19 cellular contexts compared by ENCODE assay signal in genomic region chr6:105388392-105388791, GRCh38. TPM values are rescaled to one million over a fixed set of nuclear protein-coding genes. Genes with fewer than 3 reads are reported as not detected.
A peak's percentile ranks its signal among the peaks of the same experiment; 100 is the strongest.
DNase-seq lines count a peak whose midpoint lies in the region; ATAC-seq and TF ChIP-seq lines count a peak whose summit lies in the region.
"Had no signal": no experiment of that assay in that cellular context is flagged by ENCODE, and none has a peak within 500 bp of the region (broad histone marks: within the 10 kb centered on the region; RNA-seq: fewer than 3 reads in every experiment).

No MANE protein-coding gene starts in this region.

- DNase-seq in LoVo (ENCODE audit: low spot score): peak; percentile 66
- DNase-seq in adipocyte (ENCODE audit: low read depth): no peak
- no peak for DNase-seq in left lung
- DNase-seq in mesenchymal stem cell: no peak
- no peak for DNase-seq in activated CD8-positive, alpha-beta T cell treated with anti-CD3 and anti-CD28 coated beads, Interleukin-2, amount 10 ng/mL, durations not matched to agents 7 days and 5 days
- no peak for DNase-seq in kidney glomerular epithelial cell (lab: John Stamatoyannopoulos, UW)
- DNase-seq: CD4-positive, alpha-beta T cell; DND-41; GF-D8; IMR-90; NCI-H1105 treated with DMSO at 0.1 percent for 48 hours; NCI-H1694 treated with DMSO at 0.1 percent for 48 hours; NCI-H2107; NCI-H226; NCI-H524 treated with DMSO at 0.1 percent for 48 hours; SHP77 treated with DMSO at 0.1 percent for 48 hours had no signal

- H2BK15ac ChIP-seq in mesenchymal stem cell (ENCODE audit: low read depth, poor library complexity, severe bottlenecking): no peak overlapping the region

- H3K27ac ChIP-seq in left lung (peak overlapping the region in 1 of 2 donors; percentile 23), mesenchymal stem cell (ENCODE audit: low read length, poor library complexity, severe bottlenecking) (no peak overlapping the region)

- H2AK5ac ChIP-seq in mesenchymal stem cell (ENCODE audit: low read length, severe bottlenecking): no peak overlapping the region

- no peak overlapping the region for H3K18ac ChIP-seq in mesenchymal stem cell (ENCODE audit: low read depth in 1 of 2, low read length in 2 of 2)

- H3K4me3 Mint-ChIP-seq in activated CD8-positive, alpha-beta T cell treated with anti-CD3 and anti-CD28 coated beads, Interleukin-2, amount 10 ng/mL, durations not matched to agents 7 days and 5 days: no peak overlapping the region
- H3K4me3 Mint-ChIP-seq: B cell; CD4-positive, alpha-beta T cell had no signal

- H2BK120ac ChIP-seq in mesenchymal stem cell (ENCODE audit: low read depth, low read length): no peak overlapping the region

- H3K4ac ChIP-seq in mesenchymal stem cell (ENCODE audit: low read depth in 1 of 2, low read length in 2 of 2): no peak overlapping the region

- intact Hi-C loops in left lung (cut with DNase I): no loop called here

- no peak overlapping the region for H4K8ac ChIP-seq in mesenchymal stem cell (ENCODE audit: low read length)

- no peak for TF ChIP-seq CTCF in left lung (IDR thresholded peaks at IDR 0.05)

- no peak overlapping the region for H2BK12ac ChIP-seq in mesenchymal stem cell (ENCODE audit: low read length in 2 of 2)

- H2AFZ ChIP-seq in mesenchymal stem cell (ENCODE audit: low read depth, low read length): no peak overlapping the region

- H3K4me1 Mint-ChIP-seq in activated CD8-positive, alpha-beta T cell treated with anti-CD3 and anti-CD28 coated beads, Interleukin-2, amount 10 ng/mL, durations not matched to agents 7 days and 5 days (ENCODE audit: low read depth): peaks cover 9% of the 10 kb centered on the region
- H3K4me1 Mint-ChIP-seq: B cell had no signal

- no peaks in the 10 kb centered on the region for H3K27me3 Mint-ChIP-seq in activated CD8-positive, alpha-beta T cell treated with anti-CD3 and anti-CD28 coated beads, Interleukin-2, amount 10 ng/mL, durations not matched to agents 7 days and 5 days (ENCODE audit: low read depth)
- H3K27me3 Mint-ChIP-seq: B cell; CD4-positive, alpha-beta T cell had no signal

- no peak overlapping the region for H3K14ac ChIP-seq in mesenchymal stem cell (ENCODE audit: low read length in 2 of 2)

- H3K36me3 ChIP-seq in adipocyte (ENCODE audit: control insufficient read depth, insufficient read depth, low read length, severe bottlenecking) (peaks cover 23% of the 10 kb centered on the region), left lung (peaks cover 0 to 8% of the 10 kb centered on the region in 2 donors), mesenchymal stem cell (ENCODE audit: control insufficient read depth in 1 of 2, insufficient read depth in 2 of 2, low read depth in 1 of 2, low read length in 2 of 2) (peaks cover 5 to 21% of the 10 kb centered on the region in 2 experiments)

- H3K9ac ChIP-seq in adipocyte (ENCODE audit: low read length) (no peak overlapping the region), mesenchymal stem cell (ENCODE audit: low read length) (no peak overlapping the region)

- no peaks in the 10 kb centered on the region for H3K9me3 Mint-ChIP-seq in activated CD8-positive, alpha-beta T cell treated with anti-CD3 and anti-CD28 coated beads, Interleukin-2, amount 10 ng/mL, durations not matched to agents 7 days and 5 days (ENCODE audit: insufficient read depth)
- H3K9me3 Mint-ChIP-seq: CD4-positive, alpha-beta T cell had no signal

- H3K23ac ChIP-seq in mesenchymal stem cell (ENCODE audit: low read length in 2 of 2): no peak overlapping the region

- no peak overlapping the region for H2BK5ac ChIP-seq in mesenchymal stem cell (ENCODE audit: low read depth, low read length, poor library complexity, severe bottlenecking)

- no peak overlapping the region for H4K91ac ChIP-seq in mesenchymal stem cell (ENCODE audit: low read length)

- CTCF ChIA-PET in activated CD8-positive, alpha-beta T cell treated with anti-CD3 and anti-CD28 coated beads, Interleukin-2, amount 10 ng/mL, durations not matched to agents 7 days and 5 days (lab: Charles Lee): interaction anchor here (1.0 to 1.5 kb wide), 2 partner anchors 10 to 14 kb away, joined by 3 to 5 read pairs; partner anchors contain the start of gene PREP

- no peak overlapping the region for H3K4me2 ChIP-seq in mesenchymal stem cell (ENCODE audit: low read length, poor library complexity, severe bottlenecking)

- 95% methylated on average over 3 of the region's 6 CpGs for WGBS in mesenchymal stem cell

- H3K9me3 ChIP-seq in adipocyte (ENCODE audit: control insufficient read depth, low read length): no peaks in the 10 kb centered on the region
- H3K9me3 ChIP-seq in left lung: no peaks in the 10 kb centered on the region
- no peaks in the 10 kb centered on the region for H3K9me3 ChIP-seq in mesenchymal stem cell (ENCODE audit: control insufficient read depth, low read length)

- peaks cover 18% of the 10 kb centered on the region for H3K79me1 ChIP-seq in mesenchymal stem cell (replicated peaks; ENCODE audit: low read length, poor library complexity, severe bottlenecking)

- H3K4me3 ChIP-seq in adipocyte (ENCODE audit: low read length): peak overlapping the region; percentile 18
- H3K4me3 ChIP-seq in left lung: no peak overlapping the region
- no peak overlapping the region for H3K4me3 ChIP-seq in mesenchymal stem cell (ENCODE audit: insufficient read depth in 1 of 2, low read depth in 1 of 2, low read length in 2 of 2)

- peaks cover 33% of the 10 kb centered on the region for H3K36me3 Mint-ChIP-seq in activated CD8-positive, alpha-beta T cell treated with anti-CD3 and anti-CD28 coated beads, Interleukin-2, amount 10 ng/mL, durations not matched to agents 7 days and 5 days (ENCODE audit: low read depth)

- H3K4me1 ChIP-seq in adipocyte (ENCODE audit: control insufficient read depth, insufficient read depth, low read length): peaks cover 25% of the 10 kb centered on the region
- H3K4me1 ChIP-seq in left lung: no peaks in the 10 kb centered on the region
- H3K4me1 ChIP-seq in mesenchymal stem cell (ENCODE audit: control insufficient read depth, insufficient read depth, low read depth, low read length): peaks cover 7% of the 10 kb centered on the region

- no peak overlapping the region for H3K27ac Mint-ChIP-seq in activated CD8-positive, alpha-beta T cell treated with anti-CD3 and anti-CD28 coated beads, Interleukin-2, amount 10 ng/mL, durations not matched to agents 7 days and 5 days
- H3K27ac Mint-ChIP-seq: B cell; CD4-positive, alpha-beta T cell had no signal

- peak; percentile 71 for ATAC-seq in left lung
- no peak for ATAC-seq in activated CD8-positive, alpha-beta T cell treated with anti-CD3 and anti-CD28 coated beads, Interleukin-2, amount 10 ng/mL, durations not matched to agents 7 days and 5 days
- no peak for ATAC-seq in HG03432 (IDR thresholded peaks at IDR 0.05; ENCODE audit: unreplicated experiment)
- ATAC-seq: SK-N-SH treated with all-trans-retinoic acid at 6 μM for 48 hours had no signal

- POLR2A ChIA-PET in activated CD8-positive, alpha-beta T cell treated with anti-CD3 and anti-CD28 coated beads, Interleukin-2, amount 10 ng/mL, durations not matched to agents 7 days and 5 days (lab: Charles Lee): no interaction called here

- H3K27me3 ChIP-seq in adipocyte (replicated peaks; ENCODE audit: control insufficient read depth, insufficient read depth, low read length) (no peaks in the 10 kb centered on the region), left lung (no peaks in the 10 kb centered on the region), mesenchymal stem cell (ENCODE audit: control insufficient read depth in 1 of 2, insufficient read depth in 1 of 2, low read length in 2 of 2) (no peaks in the 10 kb centered on the region)

RNA-seq across cellular contexts. Expression of gene PREP, which starts 14.5 kb away (rescaled TPM):
- 10 to 100 TPM; 34.9 to 36.6 TPM for total RNA-seq in left lung
- polyA plus RNA-seq in mesenchymal stem cell (2013, experiment 1 of 2): 26.7 TPM
- 27.1 TPM for polyA plus RNA-seq in mesenchymal stem cell (2013, experiment 2 of 2)
- total RNA-seq in activated CD8-positive, alpha-beta T cell treated with anti-CD3 and anti-CD28 coated beads, Interleukin-2, amount 10 ng/mL, durations not matched to agents 7 days and 5 days: 10 to 100 TPM; 42.8 to 44.1 TPM
